In genomic region chr20:37525810-37526209, GRCh38 we compare ENCODE assay signal across 1 cellular context.
TF ChIP-seq lines count a peak whose summit lies in the region.

No MANE protein-coding gene starts in this region.

TF ChIP-seq in HepG2, 621 proteins besides CTCF, POLR2A, EP300 and RAD21 (continues in another document):
- TF ChIP-seq FIP1L1 (IDR thresholded peaks at IDR 0.05; ENCODE audit: borderline replicate concordance, insufficient read depth, low read depth, low read length) (no peak), TBP (CRISPR knock-in tag; IDR thresholded peaks at IDR 0.05) (no peak), ATF5 (CRISPR knock-in tag; IDR thresholded peaks at IDR 0.05; ENCODE audit: low read depth) (no peak), SIN3A (IDR thresholded peaks at IDR 0.05; ENCODE audit: borderline replicate concordance, low read depth, low read length) (no peak), TSC22D2 (CRISPR knock-in tag; IDR thresholded peaks at IDR 0.05; ENCODE audit: borderline replicate concordance) (no peak), E2F1 (CRISPR knock-in tag; IDR thresholded peaks at IDR 0.05) (no peak), ZNF281 (CRISPR knock-in tag; IDR thresholded peaks at IDR 0.05; ENCODE audit: borderline replicate concordance) (no peak), ZNF430 (CRISPR knock-in tag; IDR thresholded peaks at IDR 0.05) (0 out of 2 replicates have a peak, but pooled peaks have one; percentile 8), ZNF710 (CRISPR knock-in tag; IDR thresholded peaks at IDR 0.05; ENCODE audit: borderline replicate concordance) (0 out of 2 replicates have a peak, but pooled peaks have one; percentile 40), CENPT (CRISPR knock-in tag; IDR thresholded peaks at IDR 0.05; ENCODE audit: low read depth) (no peak), CEBPB (IDR thresholded peaks at IDR 0.05; ENCODE audit: borderline replicate concordance, low read depth, low read length) (no peak), MTERF4 (CRISPR knock-in tag; IDR thresholded peaks at IDR 0.05) (no peak), HNF4A (CRISPR knock-in tag; IDR thresholded peaks at IDR 0.05) (peak; percentile 43; the same call in 1 of the 2 replicates), ZHX1 (CRISPR knock-in tag; IDR thresholded peaks at IDR 0.05; ENCODE audit: low read depth) (no peak), MED1 (CRISPR knock-in tag; IDR thresholded peaks at IDR 0.05) (no peak), PRDM10 (CRISPR knock-in tag; IDR thresholded peaks at IDR 0.05; ENCODE audit: low read depth) (0 out of 2 replicates have a peak, but pooled peaks have one; percentile 13), ZNF484 (CRISPR knock-in tag; IDR thresholded peaks at IDR 0.05; ENCODE audit: borderline replicate concordance, low read depth) (no peak), MXD4 (CRISPR knock-in tag; IDR thresholded peaks at IDR 0.05) (no peak), TOPORS (CRISPR knock-in tag; IDR thresholded peaks at IDR 0.05) (no peak), PPARG (CRISPR knock-in tag; conservative IDR thresholded peaks at IDR 0.05) (0 out of 2 replicates have a peak, but pooled peaks have one; percentile 10), ZNF878 (CRISPR knock-in tag; IDR thresholded peaks at IDR 0.05) (no peak), RCOR2 (CRISPR knock-in tag; IDR thresholded peaks at IDR 0.05) (0 out of 2 replicates have a peak, but pooled peaks have one; percentile 35), RXRB (CRISPR knock-in tag; IDR thresholded peaks at IDR 0.05; ENCODE audit: borderline replicate concordance) (no peak), ZHX2 (IDR thresholded peaks at IDR 0.05; ENCODE audit: low read depth) (no peak), ZHX2 (CRISPR knock-in tag; IDR thresholded peaks at IDR 0.05; ENCODE audit: borderline replicate concordance) (no peak), KLF13 (CRISPR knock-in tag; IDR thresholded peaks at IDR 0.05) (no peak), ZNF724P (CRISPR knock-in tag; IDR thresholded peaks at IDR 0.05; ENCODE audit: borderline replicate concordance) (0 out of 2 replicates have a peak, but pooled peaks have one; percentile 26), AKAP8 (CRISPR knock-in tag; IDR thresholded peaks at IDR 0.05) (peak; percentile 51; the same call in 1 of the 2 replicates), REPIN1 (CRISPR knock-in tag; IDR thresholded peaks at IDR 0.05; ENCODE audit: borderline replicate concordance, low read depth) (no peak), GABPB1 (CRISPR knock-in tag; IDR thresholded peaks at IDR 0.05) (no peak), SNAPC5 (CRISPR knock-in tag; IDR thresholded peaks at IDR 0.05; ENCODE audit: borderline replicate concordance) (0 out of 2 replicates have a peak, but pooled peaks have one; percentile 6), KLF9 (CRISPR knock-in tag; IDR thresholded peaks at IDR 0.05; ENCODE audit: low read depth) (no peak), CEBPG (CRISPR knock-in tag; IDR thresholded peaks at IDR 0.05) (no peak), ONECUT2 (CRISPR knock-in tag; IDR thresholded peaks at IDR 0.05) (no peak), ZNF580 (CRISPR knock-in tag; IDR thresholded peaks at IDR 0.05; ENCODE audit: borderline replicate concordance, low read depth) (0 out of 2 replicates have a peak, but pooled peaks have one; percentile 25), LCORL (IDR thresholded peaks at IDR 0.05) (no peak), LCORL (CRISPR knock-in tag; IDR thresholded peaks at IDR 0.05) (0 out of 2 replicates have a peak, but pooled peaks have one; percentile 46)
